Comparison of ENCODE assay signal across 18 cellular contexts in the genomic region with DNA sequence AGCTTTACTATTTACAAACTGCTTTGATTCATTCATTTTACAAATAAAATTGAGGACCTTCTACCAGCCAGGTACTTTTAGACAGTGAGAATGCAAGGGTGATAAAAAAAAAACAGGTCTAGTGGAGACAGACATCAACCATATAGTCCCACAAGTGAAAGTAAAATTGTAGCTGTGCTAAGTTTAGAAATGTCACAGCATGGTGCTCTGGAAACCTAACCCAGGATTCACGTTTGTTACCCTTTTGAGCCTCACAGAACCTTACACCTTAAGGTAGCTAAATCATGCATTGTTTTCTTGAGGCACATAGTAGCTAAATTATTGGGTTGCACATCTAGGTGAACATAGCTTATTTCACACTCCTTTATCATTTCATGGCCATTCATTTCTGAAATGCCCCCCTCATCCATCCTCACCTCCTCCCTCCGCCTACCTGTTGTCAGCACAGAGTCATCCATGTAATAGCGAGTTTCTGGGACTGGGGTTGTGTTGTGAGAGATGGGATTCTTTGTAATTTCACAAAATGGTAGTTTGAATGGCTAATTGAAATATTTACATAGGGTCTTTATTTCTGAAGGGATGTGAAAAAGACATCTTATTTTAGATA. TPM values are rescaled to one million over a fixed set of nuclear protein-coding genes. Genes with fewer than 3 reads are reported as not detected.
DNase-seq lines count a peak whose midpoint lies in the region; ATAC-seq and TF ChIP-seq lines count a peak whose summit lies in the region.
"Had no signal": no experiment of that assay in that cellular context is flagged by ENCODE, and none has a peak within 500 bp of the region (broad histone marks: within the 10 kb centered on the region; RNA-seq: fewer than 3 reads in every experiment).

No MANE protein-coding gene starts in this region.

- no peak for TF ChIP-seq CTCF in GM12865 (IDR thresholded peaks at IDR 0.05; ENCODE audit: insufficient read depth, low read depth, low read length, missing control alignments)
- TF ChIP-seq CTCF in GM10266 (IDR thresholded peaks at IDR 0.05; ENCODE audit: control insufficient read depth, insufficient read depth, low read depth, missing control alignments), result no peak

- H3K9me3 Mint-ChIP-seq in activated naive CD8-positive, alpha-beta T cell treated with anti-CD3 and anti-CD28 coated beads, Interleukin-2, amount 50 U/mL, for 24 hours, result no peaks in the 10 kb centered on the region
- H3K9me3 Mint-ChIP-seq: CD14-positive monocyte, endodermal cell, neural crest cell had no signal

- peak overlapping the region; percentile 39 for H3K4me3 Mint-ChIP-seq in activated naive CD8-positive, alpha-beta T cell treated with anti-CD3 and anti-CD28 coated beads, Interleukin-2, amount 50 U/mL, for 24 hours
- H3K4me3 Mint-ChIP-seq: endodermal cell, neural crest cell had no signal

- no peaks in the 10 kb centered on the region for H3K27me3 Mint-ChIP-seq in activated naive CD8-positive, alpha-beta T cell treated with anti-CD3 and anti-CD28 coated beads, Interleukin-2, amount 50 U/mL, for 24 hours

- peaks cover 26% of the 10 kb centered on the region for H3K4me1 Mint-ChIP-seq in activated naive CD8-positive, alpha-beta T cell treated with anti-CD3 and anti-CD28 coated beads, Interleukin-2, amount 50 U/mL, for 24 hours

- no peak overlapping the region for H3K4me3 ChIP-seq in GM12865 (ENCODE audit: low read depth, low read length)
- H3K4me3 ChIP-seq: lung had no signal

- peaks cover 41% of the 10 kb centered on the region for H3K36me3 Mint-ChIP-seq in activated naive CD8-positive, alpha-beta T cell treated with anti-CD3 and anti-CD28 coated beads, Interleukin-2, amount 50 U/mL, for 24 hours (ENCODE audit: low read depth)

- peak; percentile 28 for DNase-seq in GM12865 (ENCODE audit: low read depth)
- no peak for DNase-seq in activated naive CD8-positive, alpha-beta T cell treated with anti-CD3 and anti-CD28 coated beads, Interleukin-2, amount 50 U/mL, for 24 hours
- DNase-seq in UCSD-AML1 (lab: John Stamatoyannopoulos, UW; ENCODE audit: unreplicated experiment), result no peak
- no peak for DNase-seq in GM10266 (ENCODE audit: extremely low spot score)
- no peak for DNase-seq in NCI-H1694 (lab: John Stamatoyannopoulos, UW)
- DNase-seq in HT-29 (ENCODE audit: low spot score), result no peak
- DNase-seq: central memory CD4-positive, alpha-beta T cell; endodermal cell; NCI-H2081; NCI-H69; right cardiac atrium; stimulated activated CD8-positive, alpha-beta memory T cell treated with anti-CD3 and anti-CD28 coated beads, Interleukin-4, amount 100 ng/mL, for 48 hours; trophoblast cell had no signal

- H3K27ac Mint-ChIP-seq in activated naive CD8-positive, alpha-beta T cell treated with anti-CD3 and anti-CD28 coated beads, Interleukin-2, amount 50 U/mL, for 24 hours, result peak overlapping the region; percentile 32
- H3K27ac Mint-ChIP-seq: endodermal cell had no signal

- peak; percentile 72 for ATAC-seq in GM18870 (IDR thresholded peaks at IDR 0.05; ENCODE audit: unreplicated experiment)
- peak; percentile 60 for ATAC-seq in HG03442 (IDR thresholded peaks at IDR 0.05; ENCODE audit: unreplicated experiment)
- ATAC-seq in activated naive CD8-positive, alpha-beta T cell treated with anti-CD3 and anti-CD28 coated beads, Interleukin-2, amount 50 U/mL, for 24 hours, result peak; percentile 74
- ATAC-seq: right cardiac atrium had no signal

RNA-seq across cellular contexts. Expression of gene MTA3, which starts 7.1 kb away (rescaled TPM):
- 16.2 and 18.4 TPM in 2 replicates for total RNA-seq in HT-29 (2014; rRNA removed; shearing (Covaris generic))
